8 cellular contexts compared by ENCODE assay signal in the genomic region with DNA sequence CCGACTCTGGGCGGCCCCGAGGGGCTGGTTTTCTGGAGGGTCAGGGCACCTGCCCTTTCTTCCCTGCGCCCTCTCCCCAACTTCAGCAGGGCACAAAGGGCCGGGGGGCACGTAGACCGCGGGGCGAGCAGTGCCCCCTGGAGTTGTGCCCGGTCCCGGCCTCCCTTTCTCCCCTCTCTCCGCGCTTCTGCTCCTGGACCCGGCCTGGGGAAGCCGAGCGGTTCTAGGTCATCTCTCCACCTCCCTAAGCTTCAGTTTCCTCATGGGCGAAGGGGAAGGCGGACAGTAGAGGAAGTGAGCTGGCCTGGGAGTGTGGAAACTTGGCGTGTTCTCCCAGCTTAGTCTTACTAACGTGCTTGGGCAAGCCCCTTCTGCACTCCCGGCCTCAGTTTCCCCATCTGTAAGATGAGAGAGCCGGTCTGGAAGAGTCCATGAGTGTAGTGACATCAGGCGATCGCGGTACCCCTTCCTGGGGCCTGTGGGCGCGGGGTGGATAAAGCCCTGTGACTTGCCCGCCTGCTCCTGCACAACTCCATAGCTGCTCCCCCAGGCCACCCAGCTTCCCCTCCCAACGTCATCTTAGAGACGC.
DNase-seq lines count a peak whose midpoint lies in the region; ATAC-seq, FAIRE-seq and TF ChIP-seq lines count a peak whose summit lies in the region.

No MANE protein-coding gene starts in this region.

- ATAC-seq in activated naive CD8-positive, alpha-beta T cell treated with anti-CD3 and anti-CD28 coated beads, Interleukin-2, amount 10 ng/mL, durations not matched to agents 7 days and 5 days (ENCODE audit: low read depth) = no peak
- ATAC-seq in stimulated activated naive CD8-positive, alpha-beta T cell treated with anti-CD3 and anti-CD28 coated beads, Interleukin-15, amount 100 ng/mL, for 72 hours = peak; percentile 2
- ATAC-seq in GM19328 (IDR thresholded peaks at IDR 0.05; ENCODE audit: unreplicated experiment) = no peak

- H3K27ac ChIP-seq in HL-60 (replicated peaks) = no peak overlapping the region

- POLR2A ChIA-PET in activated naive CD8-positive, alpha-beta T cell treated with anti-CD3 and anti-CD28 coated beads, Interleukin-2, amount 10 ng/mL, durations not matched to agents 7 days and 5 days (lab: Charles Lee) = interaction anchor here (0.7 to 0.9 kb wide), 2 partner anchors 87 to 241 kb away, joined by 3 to 9 read pairs; a partner anchor contains a TSS

- no peak for FAIRE-seq in D721Med (lab: Jason Lieb, UNC)

- H3K27me3 Mint-ChIP-seq in activated naive CD8-positive, alpha-beta T cell treated with anti-CD3 and anti-CD28 coated beads, Interleukin-2, amount 10 ng/mL, durations not matched to agents 7 days and 5 days = peaks cover 19% of the 10 kb centered on the region
- H3K27me3 Mint-ChIP-seq in immature natural killer cell (ENCODE audit: low read depth in 3 of 3) = peaks cover 2 to 12% (median 5%) of the 10 kb centered on the region in 3 donors
- no peaks in the 10 kb centered on the region for H3K27me3 Mint-ChIP-seq in stimulated activated naive CD8-positive, alpha-beta T cell treated with anti-CD3 and anti-CD28 coated beads, Interleukin-15, amount 100 ng/mL, for 72 hours

- peaks cover 8% of the 10 kb centered on the region for H3K27me3 ChIP-seq in HL-60 (ENCODE audit: insufficient read depth, poor library complexity, severe bottlenecking)

- no peaks in the 10 kb centered on the region for H3K9me3 Mint-ChIP-seq in activated naive CD8-positive, alpha-beta T cell treated with anti-CD3 and anti-CD28 coated beads, Interleukin-2, amount 10 ng/mL, durations not matched to agents 7 days and 5 days
- H3K9me3 Mint-ChIP-seq in immature natural killer cell = no peaks in the 10 kb centered on the region
- no peaks in the 10 kb centered on the region for H3K9me3 Mint-ChIP-seq in stimulated activated naive CD8-positive, alpha-beta T cell treated with anti-CD3 and anti-CD28 coated beads, Interleukin-15, amount 100 ng/mL, for 72 hours

- peaks cover 21% of the 10 kb centered on the region for H3K4me1 Mint-ChIP-seq in activated naive CD8-positive, alpha-beta T cell treated with anti-CD3 and anti-CD28 coated beads, Interleukin-2, amount 10 ng/mL, durations not matched to agents 7 days and 5 days
- H3K4me1 Mint-ChIP-seq in immature natural killer cell = peaks cover 18 to 23% of the 10 kb centered on the region in 2 donors
- peaks cover 33% of the 10 kb centered on the region for H3K4me1 Mint-ChIP-seq in stimulated activated naive CD8-positive, alpha-beta T cell treated with anti-CD3 and anti-CD28 coated beads, Interleukin-15, amount 100 ng/mL, for 72 hours

- DNase-seq in HL-60 (ENCODE audit: low read depth in 1 of 2, low spot score in 1 of 2) = peak; percentile 26 to 29
- DNase-seq in activated naive CD8-positive, alpha-beta T cell treated with anti-CD3 and anti-CD28 coated beads, Interleukin-2, amount 10 ng/mL, durations not matched to agents 7 days and 5 days = no peak
- no peak for DNase-seq in immature natural killer cell
- DNase-seq in stimulated activated naive CD8-positive, alpha-beta T cell treated with anti-CD3 and anti-CD28 coated beads, Interleukin-15, amount 100 ng/mL, for 72 hours = no peak
- DNase-seq in stimulated activated CD4-positive, alpha-beta T cell treated with anti-CD3 and anti-CD28 coated beads, Interleukin-2, amount 100 ng/mL, for 48 hours = no peak
- no peak for DNase-seq in D721Med (ENCODE audit: insufficient read length, low spot score)
- DNase-seq in germinal center (ENCODE audit: low spot score) = no peak

- peak overlapping the region; percentile 7 for H3K4me3 ChIP-seq in HL-60 (replicated peaks; ENCODE audit: insufficient read depth, low read length)

- TF ChIP-seq CTCF in HL-60 (IDR thresholded peaks at IDR 0.05; ENCODE audit: insufficient read depth, low read length) (no peak), D721Med (IDR thresholded peaks at IDR 0.05; ENCODE audit: insufficient read depth, missing control alignments) (no peak)

- peak overlapping the region; percentile 64 for H3K4me3 Mint-ChIP-seq in activated naive CD8-positive, alpha-beta T cell treated with anti-CD3 and anti-CD28 coated beads, Interleukin-2, amount 10 ng/mL, durations not matched to agents 7 days and 5 days
- H3K4me3 Mint-ChIP-seq in immature natural killer cell = peak overlapping the region; percentile 65 to 76 (median 74)
- peak overlapping the region; percentile 58 to 68 for H3K4me3 Mint-ChIP-seq in stimulated activated naive CD8-positive, alpha-beta T cell treated with anti-CD3 and anti-CD28 coated beads, Interleukin-15, amount 100 ng/mL, for 72 hours

- H3K27ac Mint-ChIP-seq in activated naive CD8-positive, alpha-beta T cell treated with anti-CD3 and anti-CD28 coated beads, Interleukin-2, amount 10 ng/mL, durations not matched to agents 7 days and 5 days = no peak overlapping the region
- H3K27ac Mint-ChIP-seq in immature natural killer cell = no peak overlapping the region
- H3K27ac Mint-ChIP-seq in stimulated activated naive CD8-positive, alpha-beta T cell treated with anti-CD3 and anti-CD28 coated beads, Interleukin-15, amount 100 ng/mL, for 72 hours = peak overlapping the region in 1 of 2 donors; percentile 10

- peaks cover 2% of the 10 kb centered on the region for H3K36me3 Mint-ChIP-seq in activated naive CD8-positive, alpha-beta T cell treated with anti-CD3 and anti-CD28 coated beads, Interleukin-2, amount 10 ng/mL, durations not matched to agents 7 days and 5 days
- no peaks in the 10 kb centered on the region for H3K36me3 Mint-ChIP-seq in immature natural killer cell

Comparison
In these comparisons a context has a peak if more than half of its experiments do, and no peak if none do; other contexts are left out.
1. DNase-seq: peak in HL-60 (2 of 2); none in activated naive CD8-positive, alpha-beta T cell treated with anti-CD3 and anti-CD28 coated beads, Interleukin-2, amount 10 ng/mL, durations not matched to agents 7 days and 5 days (single experiment), immature natural killer cell (0 of 3), stimulated activated naive CD8-positive, alpha-beta T cell treated with anti-CD3 and anti-CD28 coated beads, Interleukin-15, amount 100 ng/mL, for 72 hours (0 of 2), stimulated activated CD4-positive, alpha-beta T cell treated with anti-CD3 and anti-CD28 coated beads, Interleukin-2, amount 100 ng/mL, for 48 hours (0 of 2), D721Med (single experiment) and germinal center (single experiment).
2. Peak in every context shown above with its lines, with median percentiles within 50 percentile points of each other: H3K4me3 Mint-ChIP-seq.